Comparison of ENCODE assay signal across 20 cellular contexts in genomic region chr4:141376769-141377168, GRCh38.
A peak's percentile ranks its signal among the peaks of the same experiment; 100 is the strongest.
DNase-seq lines count a peak whose midpoint lies in the region; ATAC-seq and TF ChIP-seq lines count a peak whose summit lies in the region.
"Had no signal": no experiment of that assay in that cellular context is flagged by ENCODE, and none has a peak within 500 bp of the region (broad histone marks: within the 10 kb centered on the region; RNA-seq: fewer than 3 reads in every experiment).

No MANE protein-coding gene starts in this region.

- no peak for TF ChIP-seq POLR2A in uterus (IDR thresholded peaks at IDR 0.05)

- no peak for TF ChIP-seq CTCF in uterus (IDR thresholded peaks at IDR 0.05)

- intact Hi-C loops in uterus (cut with DNase I; ENCODE audit: low total_unique reads), result no loop called here

- no peak overlapping the region for H3K4me3 ChIP-seq in uterus
- H3K4me3 ChIP-seq: body of pancreas, pancreas, Peyer's patch, sigmoid colon had no signal

- no peaks in the 10 kb centered on the region for H3K9me3 ChIP-seq in uterus
- H3K9me3 ChIP-seq: body of pancreas, pancreas, Peyer's patch, sigmoid colon had no signal

- ATAC-seq in GM18907 (IDR thresholded peaks at IDR 0.05; ENCODE audit: unreplicated experiment), result peak; percentile 81
- ATAC-seq in GM21576 (IDR thresholded peaks at IDR 0.05; ENCODE audit: unreplicated experiment), result peak; percentile 67
- peak; percentile 98 for ATAC-seq in HG03025 (IDR thresholded peaks at IDR 0.05; ENCODE audit: low FRiP score, unreplicated experiment)
- ATAC-seq: activated CD4-positive, CD25-positive, alpha-beta regulatory T cell treated with anti-CD3 and anti-CD28 coated beads, Interleukin-2, amount 50 U/mL, for 24 hours; body of pancreas; stimulated activated naive CD8-positive, alpha-beta T cell treated with anti-CD3 and anti-CD28 coated beads, Interleukin-15, amount 100 ng/mL, for 72 hours had no signal

- no peaks in the 10 kb centered on the region for H3K4me1 ChIP-seq in uterus
- H3K4me1 ChIP-seq: body of pancreas, pancreas, Peyer's patch had no signal

- H3K36me3 ChIP-seq in uterus, result no peaks in the 10 kb centered on the region
- H3K36me3 ChIP-seq: pancreas, Peyer's patch, sigmoid colon had no signal

- no peaks in the 10 kb centered on the region for H3K27me3 ChIP-seq in uterus
- H3K27me3 ChIP-seq: body of pancreas, pancreas, Peyer's patch, sigmoid colon had no signal

- H3K27ac ChIP-seq in uterus, result no peak overlapping the region
- H3K27ac ChIP-seq: body of pancreas, pancreas, Peyer's patch, sigmoid colon had no signal

- DNase-seq in cortex of kidney (lab: John Stamatoyannopoulos, UW) (peak; percentile 6), NCI-H774 (lab: John Stamatoyannopoulos, UW) (no peak), uterus (no peak), NAMALWA (ENCODE audit: low spot score) (no peak)
- DNase-seq: activated naive CD8-positive, alpha-beta T cell treated with anti-CD3 and anti-CD28 coated beads, Interleukin-2, amount 10 ng/mL, durations not matched to agents 7 days and 5 days; body of pancreas; CD8-positive, alpha-beta memory T cell; DND-41; naive B cell; NCI-H1105; NCI-H748 treated with DMSO at 0.1 percent for 48 hours; pancreas; Peyer's patch; sigmoid colon; stimulated activated naive CD8-positive, alpha-beta T cell treated with anti-CD3 and anti-CD28 coated beads, Interleukin-15, amount 100 ng/mL, for 72 hours; T-helper 9 cell had no signal
